In the genomic region with DNA sequence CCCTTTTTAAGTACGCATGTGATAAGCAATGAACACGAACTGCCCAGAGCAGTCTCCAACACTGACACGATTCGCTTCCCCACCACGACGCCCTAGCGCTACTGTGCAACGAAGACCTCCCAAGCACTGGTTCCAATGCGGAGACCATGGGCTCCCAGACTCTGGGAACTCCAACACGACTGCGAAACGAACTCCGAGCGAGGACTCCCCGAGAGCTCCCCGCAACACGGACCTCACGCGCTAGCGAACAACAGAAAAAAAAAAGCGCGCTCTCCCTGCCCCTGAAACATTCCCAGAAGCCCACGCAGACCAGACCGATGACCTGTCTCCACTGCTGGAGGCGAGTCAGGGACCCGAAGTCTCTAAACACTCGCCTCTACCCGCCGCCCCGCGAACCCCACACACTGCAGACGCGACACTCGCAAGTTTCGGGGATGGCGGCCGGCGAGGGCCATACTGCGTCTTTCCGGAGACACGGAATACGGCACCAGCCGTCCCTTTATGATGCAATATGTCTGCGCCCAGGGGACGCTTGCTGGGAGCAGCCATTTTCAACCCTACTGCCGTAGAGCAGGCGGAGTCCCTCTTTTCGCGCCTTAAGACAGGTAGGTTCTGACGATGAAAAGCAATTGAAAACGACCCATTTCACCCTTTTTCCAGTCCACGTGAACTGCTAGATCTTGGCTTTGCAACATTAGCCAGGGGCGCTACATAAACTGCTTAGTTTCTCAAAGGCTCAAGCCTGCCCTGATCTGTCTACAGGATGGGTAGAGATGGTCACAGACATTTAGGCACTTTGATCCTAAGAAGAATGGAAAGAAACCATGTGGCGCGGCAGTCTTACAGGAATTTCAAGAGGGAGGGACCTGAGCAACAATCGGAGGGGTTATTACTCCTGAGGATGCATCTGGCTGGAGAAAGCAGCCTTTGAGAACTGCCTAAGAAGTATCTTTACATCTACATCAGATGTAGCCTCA, we compare ENCODE assay signal across 1 cellular context.
TF ChIP-seq lines count a peak whose summit lies in the region.

ZNF577 (minus strand) TSS at position 430 of the 977 bp plus-strand sequence. CDS start 7,569 bp downstream, outside the sequence.

TF ChIP-seq in HEK293, 187 proteins besides CTCF, POLR2A, EP300 and RAD21 (continued from another document and continues in another):
- TF ChIP-seq ZNF518A (tag by site-specific recombination; conservative IDR thresholded peaks at IDR 0.05; ENCODE audit: low read depth) (peak; percentile 65), HOXD13 (CRISPR knock-in tag; IDR thresholded peaks at IDR 0.05; ENCODE audit: borderline replicate concordance) (no peak), ATF2 (tag by site-specific recombination; IDR thresholded peaks at IDR 0.05; ENCODE audit: low read depth) (no peak), ZNF138 (tag by site-specific recombination; IDR thresholded peaks at IDR 0.05; ENCODE audit: borderline replicate concordance) (no peak), ZNF521 (tag by site-specific recombination; IDR thresholded peaks at IDR 0.05) (no peak), ZNF2 (tag by site-specific recombination; IDR thresholded peaks at IDR 0.05) (no peak), SP7 (tag by site-specific recombination; IDR thresholded peaks at IDR 0.05) (0 out of 2 replicates have a peak, but pooled peaks have one; percentile 36), ZNF561 (tag by site-specific recombination; IDR thresholded peaks at IDR 0.05; ENCODE audit: borderline replicate concordance) (no peak), ZNF221 (tag by site-specific recombination; IDR thresholded peaks at IDR 0.05; ENCODE audit: borderline replicate concordance) (no peak), FEZF1 (tag by site-specific recombination; IDR thresholded peaks at IDR 0.05) (0 out of 2 replicates have a peak, but pooled peaks have one; percentile 19), ZNF157 (tag by site-specific recombination; IDR thresholded peaks at IDR 0.05) (no peak), ZNF292 (tag by site-specific recombination; IDR thresholded peaks at IDR 0.05; ENCODE audit: borderline replicate concordance, low read depth) (no peak), GLIS2 (tag by site-specific recombination; IDR thresholded peaks at IDR 0.05) (peak; percentile 65), ZNF274 (IDR thresholded peaks at IDR 0.05; ENCODE audit: low read length) (no peak), ZNF274 (tag by site-specific recombination; IDR thresholded peaks at IDR 0.05; ENCODE audit: borderline replicate concordance) (no peak), ZNF664 (tag by site-specific recombination; IDR thresholded peaks at IDR 0.05) (no peak), ZSCAN18 (tag by site-specific recombination; IDR thresholded peaks at IDR 0.05) (no peak), ZNF548 (tag by site-specific recombination; IDR thresholded peaks at IDR 0.05) (no peak), ZNF623 (tag by site-specific recombination; IDR thresholded peaks at IDR 0.05) (no peak), ZNF391 (tag by site-specific recombination; IDR thresholded peaks at IDR 0.05; ENCODE audit: borderline replicate concordance, low read depth) (no peak), ZFP41 (tag by site-specific recombination; IDR thresholded peaks at IDR 0.05; ENCODE audit: borderline replicate concordance) (no peak), ZEB2 (tag by site-specific recombination; IDR thresholded peaks at IDR 0.05) (no peak), ZNF280C (tag by site-specific recombination; IDR thresholded peaks at IDR 0.05) (no peak), ZBTB10 (tag by site-specific recombination; IDR thresholded peaks at IDR 0.05) (peak; percentile 75), IKZF3 (tag by site-specific recombination; IDR thresholded peaks at IDR 0.05) (no peak), ZNF707 (tag by site-specific recombination; IDR thresholded peaks at IDR 0.05) (no peak), ZNF580 (tag by site-specific recombination; IDR thresholded peaks at IDR 0.05) (no peak; the same call in 1 of the 2 replicates), MEIS1 (CRISPR knock-in tag; IDR thresholded peaks at IDR 0.05; ENCODE audit: borderline replicate concordance) (no peak), KLF1 (tag by site-specific recombination; IDR thresholded peaks at IDR 0.05) (no peak), ZNF677 (tag by site-specific recombination; IDR thresholded peaks at IDR 0.05) (no peak), ZNF23 (tag by site-specific recombination; IDR thresholded peaks at IDR 0.05; ENCODE audit: borderline replicate concordance) (no peak), ZNF114 (tag by site-specific recombination; IDR thresholded peaks at IDR 0.05) (no peak), OVOL3 (tag by site-specific recombination; IDR thresholded peaks at IDR 0.05) (no peak), ZNF747 (tag by site-specific recombination; IDR thresholded peaks at IDR 0.05) (no peak), ZBTB20 (tag by site-specific recombination; IDR thresholded peaks at IDR 0.05) (peak; percentile 94), ZNF501 (tag by site-specific recombination; IDR thresholded peaks at IDR 0.05) (peak; percentile 60; the same call in 1 of the 2 replicates), GLI4 (tag by site-specific recombination; IDR thresholded peaks at IDR 0.05) (no peak), ZFHX2 (tag by site-specific recombination; conservative IDR thresholded peaks at IDR 0.05) (peak; percentile 46), ZNF48 (tag by site-specific recombination; IDR thresholded peaks at IDR 0.05) (no peak), ZSCAN16 (tag by site-specific recombination; IDR thresholded peaks at IDR 0.05) (no peak), ZNF335 (tag by site-specific recombination; conservative IDR thresholded peaks at IDR 0.05) (peak; percentile 87), ZNF155 (tag by site-specific recombination; IDR thresholded peaks at IDR 0.05) (no peak), ZNF121 (tag by site-specific recombination; IDR thresholded peaks at IDR 0.05) (no peak), WT1 (tag by site-specific recombination; IDR thresholded peaks at IDR 0.05) (no peak), ZNF549 (tag by site-specific recombination; IDR thresholded peaks at IDR 0.05) (no peak), ZNF202 (tag by site-specific recombination; IDR thresholded peaks at IDR 0.05; ENCODE audit: borderline replicate concordance) (no peak), KLF9 (tag by site-specific recombination; IDR thresholded peaks at IDR 0.05; ENCODE audit: low read depth) (no peak), ZNF19 (tag by site-specific recombination; IDR thresholded peaks at IDR 0.05; ENCODE audit: low read depth) (no peak), ZNF311 (tag by site-specific recombination; IDR thresholded peaks at IDR 0.05; ENCODE audit: borderline replicate concordance) (no peak), ZNF146 (tag by site-specific recombination; IDR thresholded peaks at IDR 0.05) (no peak), ZNF621 (tag by site-specific recombination; IDR thresholded peaks at IDR 0.05) (no peak), GLI2 (tag by site-specific recombination; IDR thresholded peaks at IDR 0.05; ENCODE audit: borderline replicate concordance, low read depth) (no peak)
- TF ChIP-seq, protein P1, sequence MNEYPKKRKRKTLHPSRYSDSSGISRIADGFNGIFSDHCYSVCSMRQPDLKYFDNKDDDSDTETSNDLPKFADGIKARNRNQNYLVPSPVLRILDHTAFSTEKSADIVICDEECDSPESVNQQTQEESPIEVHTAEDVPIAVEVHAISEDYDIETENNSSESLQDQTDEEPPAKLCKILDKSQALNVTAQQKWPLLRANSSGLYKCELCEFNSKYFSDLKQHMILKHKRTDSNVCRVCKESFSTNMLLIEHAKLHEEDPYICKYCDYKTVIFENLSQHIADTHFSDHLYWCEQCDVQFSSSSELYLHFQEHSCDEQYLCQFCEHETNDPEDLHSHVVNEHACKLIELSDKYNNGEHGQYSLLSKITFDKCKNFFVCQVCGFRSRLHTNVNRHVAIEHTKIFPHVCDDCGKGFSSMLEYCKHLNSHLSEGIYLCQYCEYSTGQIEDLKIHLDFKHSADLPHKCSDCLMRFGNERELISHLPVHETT (tag by site-specific recombination; IDR thresholded peaks at IDR 0.05) = no peak; the same call in 1 of the 2 replicates
